ENCODE assay signal across 31 cellular contexts in genomic region chr4:1624519-1624910, GRCh38.
"Had no signal": no experiment of that assay in that cellular context is flagged by ENCODE, and none has a peak within 500 bp of the region (broad histone marks: within the 10 kb centered on the region; RNA-seq: fewer than 3 reads in every experiment).

No MANE protein-coding gene starts in this region.

- H3K27me3 ChIP-seq: adrenal gland, body of pancreas, esophagus squamous epithelium, heart left ventricle had no signal

- H3K4me3 ChIP-seq: adrenal gland, body of pancreas, esophagus squamous epithelium, heart left ventricle had no signal

- H3K36me3 ChIP-seq: adrenal gland, esophagus squamous epithelium, heart left ventricle, WERI-Rb-1 had no signal

- H3K9me3 ChIP-seq: adrenal gland, body of pancreas, esophagus squamous epithelium, heart left ventricle had no signal

- H3K27me3 Mint-ChIP-seq: activated CD8-positive, alpha-beta T cell treated with anti-CD3 and anti-CD28 coated beads for 36 hours; activated naive CD8-positive, alpha-beta T cell; activated T-helper 17 cell treated with anti-CD3 and anti-CD28 coated beads, Interleukin-2, amount 50 U/mL, for 72 hours; T-helper 17 cell had no signal

- H3K4me1 Mint-ChIP-seq: activated B cell treated with CpG ODN at 0.5 μM for 24 hours had no signal

- H3K36me3 Mint-ChIP-seq: activated naive CD8-positive, alpha-beta T cell had no signal

- H3K9me3 Mint-ChIP-seq: activated CD8-positive, alpha-beta T cell treated with anti-CD3 and anti-CD28 coated beads for 36 hours; activated T-cell treated with anti-CD3 and anti-CD28 coated beads, Interleukin-2, amount 50 U/mL, for 4 hours; activated T-helper 17 cell treated with anti-CD3 and anti-CD28 coated beads, Interleukin-2, amount 50 U/mL, for 72 hours; T-helper 2 cell treated with Interferon-gamma antibody and Interleukin-4, amounts not matched to agents 5 μg/mL and 100 μg/mL, for 36 hours had no signal

- H3K27ac Mint-ChIP-seq: activated B cell treated with CpG ODN at 0.5 μM for 24 hours; activated CD8-positive, alpha-beta T cell treated with anti-CD3 and anti-CD28 coated beads for 36 hours; activated naive CD8-positive, alpha-beta T cell; activated T-helper 17 cell treated with anti-CD3 and anti-CD28 coated beads, Interleukin-2, amount 50 U/mL, for 72 hours; T-helper 17 cell; T-helper 2 cell treated with Interferon-gamma antibody and Interleukin-4, amounts not matched to agents 5 μg/mL and 100 μg/mL, for 36 hours had no signal

- H3K4me1 ChIP-seq: body of pancreas had no signal

- H3K4me3 Mint-ChIP-seq: activated B cell treated with CpG ODN at 0.5 μM for 24 hours; activated CD8-positive, alpha-beta T cell treated with anti-CD3 and anti-CD28 coated beads for 36 hours; activated naive CD8-positive, alpha-beta T cell; activated T-cell treated with anti-CD3 and anti-CD28 coated beads, Interleukin-2, amount 50 U/mL, for 4 hours; activated T-helper 17 cell treated with anti-CD3 and anti-CD28 coated beads, Interleukin-2, amount 50 U/mL, for 72 hours; T-helper 17 cell; T-helper 2 cell treated with Interferon-gamma antibody and Interleukin-4, amounts not matched to agents 5 μg/mL and 100 μg/mL, for 36 hours had no signal

- H3K27ac ChIP-seq: adrenal gland, body of pancreas, epithelial cell of prostate, esophagus squamous epithelium, heart left ventricle, WERI-Rb-1 had no signal

- ATAC-seq: activated CD4-positive, CD25-positive, alpha-beta regulatory T cell treated with anti-CD3 and anti-CD28 coated beads, Interleukin-2, amount 50 U/mL, for 24 hours; activated CD8-positive, alpha-beta T cell treated with anti-CD3 and anti-CD28 coated beads for 36 hours; activated T-cell treated with anti-CD3 and anti-CD28 coated beads, Interleukin-2, amount 50 U/mL, for 4 hours; activated T-helper 17 cell treated with anti-CD3 and anti-CD28 coated beads, Interleukin-2, amount 50 U/mL, for 72 hours; body of pancreas; heart left ventricle; T-helper 17 cell had no signal

- DNase-seq: activated B cell treated with CpG ODN at 0.5 μM for 24 hours; activated CD4-positive, alpha-beta T cell treated with anti-CD3 and anti-CD28 coated beads for 48 hours; activated CD4-positive, alpha-beta T cell treated with anti-CD3 and anti-CD28 coated beads, Interleukin-2, amount 50 U/mL, for 1 hour; activated CD4-positive, alpha-beta T cell treated with anti-CD3 and anti-CD28 coated beads, Interleukin-2, amount 50 U/mL, for 48 hours; activated CD8-positive, alpha-beta memory T cell treated with anti-CD3 and anti-CD28 coated beads for 24 hours; activated CD8-positive, alpha-beta T cell treated with anti-CD3 and anti-CD28 coated beads for 36 hours; activated effector memory CD4-positive, alpha-beta T cell treated with Interleukin-2 at 50 U/mL for 16 hours; activated gamma-delta T cell treated with Interleukin-2 at 50 U/mL for 16 hours; activated naive CD4-positive, alpha-beta T cell treated with anti-CD3 and anti-CD28 coated beads, Interleukin-2, amount 50 U/mL, for 16 hours; activated naive CD4-positive, alpha-beta T cell treated with Interleukin-2 at 50 U/mL for 16 hours; activated T-cell treated with anti-CD3 and anti-CD28 coated beads, Interleukin-2, amount 50 U/mL, for 4 hours; adrenal gland; amygdala; aorta; body of pancreas; caudate nucleus; cortex of kidney; dermis blood vessel endothelial cell; effector CD4-positive, alpha-beta T cell; esophagus squamous epithelium; foreskin melanocyte; glutamatergic neuron; heart left ventricle; T-helper 17 cell; T1000; WERI-Rb-1 had no signal
